Comparison of ENCODE assay signal across 1 cellular context in genomic region chr3:18424862-18425640, GRCh38.
TF ChIP-seq lines count a peak whose summit lies in the region.

Gene SATB1, minus strand, starts transcription at chr3:18425339. Its CDS starts 4,372 bp downstream, at chr3:18420967.

TF ChIP-seq in GM12878, 131 proteins besides CTCF, POLR2A, EP300 and RAD21 (continued from another document):
- TF ChIP-seq CUX1 (IDR thresholded peaks at IDR 0.05; ENCODE audit: insufficient replicate concordance, low read depth, low read length) (no peak), IKZF1 (conservative IDR thresholded peaks at IDR 0.05) (peak; percentile 54), CBX3 (IDR thresholded peaks at IDR 0.05; ENCODE audit: borderline replicate concordance, low read depth) (no peak), SMC3 (IDR thresholded peaks at IDR 0.05; ENCODE audit: borderline replicate concordance, low read length) (no peak), RAD51 (IDR thresholded peaks at IDR 0.05) (no peak), ZNF207 (IDR thresholded peaks at IDR 0.05; ENCODE audit: borderline replicate concordance) (no peak), FOS (IDR thresholded peaks at IDR 0.05; ENCODE audit: borderline replicate concordance, extremely low read depth, insufficient read length) (no peak), ZNF622 (IDR thresholded peaks at IDR 0.05) (no peak), MTA2 (IDR thresholded peaks at IDR 0.05; ENCODE audit: low read depth) (no peak), IKZF2 (IDR thresholded peaks at IDR 0.05) (no peak), BCL11A (IDR thresholded peaks at IDR 0.05; ENCODE audit: low read depth, low read length) (no peak), TAF1 (IDR thresholded peaks at IDR 0.05; ENCODE audit: borderline replicate concordance, low read depth, low read length) (no peak), BHLHE40 (IDR thresholded peaks at IDR 0.05; ENCODE audit: borderline replicate concordance in 1 of 2, low read depth in 2 of 2, low read length in 1 of 2) (0 out of 4 replicates have a peak, but pooled peaks of 1 of the 2 experiments have one; percentile 24), HDAC6 (IDR thresholded peaks at IDR 0.05; ENCODE audit: unreplicated experiment) (no peak), HCFC1 (IDR thresholded peaks at IDR 0.05; ENCODE audit: low read length) (no peak), MXI1 (IDR thresholded peaks at IDR 0.05; ENCODE audit: low read depth, low read length) (no peak), RUNX3 (IDR thresholded peaks at IDR 0.05; ENCODE audit: low read length) (no peak), MYB (IDR thresholded peaks at IDR 0.05; ENCODE audit: borderline replicate concordance, low read depth, low read length) (no peak)
- TF ChIP-seq, protein P1, sequence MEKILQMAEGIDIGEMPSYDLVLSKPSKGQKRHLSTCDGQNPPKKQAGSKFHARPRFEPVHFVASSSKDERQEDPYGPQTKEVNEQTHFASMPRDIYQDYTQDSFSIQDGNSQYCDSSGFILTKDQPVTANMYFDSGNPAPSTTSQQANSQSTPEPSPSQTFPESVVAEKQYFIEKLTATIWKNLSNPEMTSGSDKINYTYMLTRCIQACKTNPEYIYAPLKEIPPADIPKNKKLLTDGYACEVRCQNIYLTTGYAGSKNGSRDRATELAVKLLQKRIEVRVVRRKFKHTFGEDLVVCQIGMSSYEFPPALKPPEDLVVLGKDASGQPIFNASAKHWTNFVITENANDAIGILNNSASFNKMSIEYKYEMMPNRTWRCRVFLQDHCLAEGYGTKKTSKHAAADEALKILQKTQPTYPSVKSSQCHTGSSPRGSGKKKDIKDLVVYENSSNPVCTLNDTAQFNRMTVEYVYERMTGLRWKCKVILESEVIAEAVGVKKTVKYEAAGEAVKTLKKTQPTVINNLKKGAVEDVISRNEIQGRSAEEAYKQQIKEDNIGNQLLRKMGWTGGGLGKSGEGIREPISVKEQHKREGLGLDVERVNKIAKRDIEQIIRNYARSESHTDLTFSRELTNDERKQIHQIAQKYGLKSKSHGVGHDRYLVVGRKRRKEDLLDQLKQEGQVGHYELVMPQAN (conservative IDR thresholded peaks at IDR 0.05): no peak
- TF ChIP-seq, protein P2, sequence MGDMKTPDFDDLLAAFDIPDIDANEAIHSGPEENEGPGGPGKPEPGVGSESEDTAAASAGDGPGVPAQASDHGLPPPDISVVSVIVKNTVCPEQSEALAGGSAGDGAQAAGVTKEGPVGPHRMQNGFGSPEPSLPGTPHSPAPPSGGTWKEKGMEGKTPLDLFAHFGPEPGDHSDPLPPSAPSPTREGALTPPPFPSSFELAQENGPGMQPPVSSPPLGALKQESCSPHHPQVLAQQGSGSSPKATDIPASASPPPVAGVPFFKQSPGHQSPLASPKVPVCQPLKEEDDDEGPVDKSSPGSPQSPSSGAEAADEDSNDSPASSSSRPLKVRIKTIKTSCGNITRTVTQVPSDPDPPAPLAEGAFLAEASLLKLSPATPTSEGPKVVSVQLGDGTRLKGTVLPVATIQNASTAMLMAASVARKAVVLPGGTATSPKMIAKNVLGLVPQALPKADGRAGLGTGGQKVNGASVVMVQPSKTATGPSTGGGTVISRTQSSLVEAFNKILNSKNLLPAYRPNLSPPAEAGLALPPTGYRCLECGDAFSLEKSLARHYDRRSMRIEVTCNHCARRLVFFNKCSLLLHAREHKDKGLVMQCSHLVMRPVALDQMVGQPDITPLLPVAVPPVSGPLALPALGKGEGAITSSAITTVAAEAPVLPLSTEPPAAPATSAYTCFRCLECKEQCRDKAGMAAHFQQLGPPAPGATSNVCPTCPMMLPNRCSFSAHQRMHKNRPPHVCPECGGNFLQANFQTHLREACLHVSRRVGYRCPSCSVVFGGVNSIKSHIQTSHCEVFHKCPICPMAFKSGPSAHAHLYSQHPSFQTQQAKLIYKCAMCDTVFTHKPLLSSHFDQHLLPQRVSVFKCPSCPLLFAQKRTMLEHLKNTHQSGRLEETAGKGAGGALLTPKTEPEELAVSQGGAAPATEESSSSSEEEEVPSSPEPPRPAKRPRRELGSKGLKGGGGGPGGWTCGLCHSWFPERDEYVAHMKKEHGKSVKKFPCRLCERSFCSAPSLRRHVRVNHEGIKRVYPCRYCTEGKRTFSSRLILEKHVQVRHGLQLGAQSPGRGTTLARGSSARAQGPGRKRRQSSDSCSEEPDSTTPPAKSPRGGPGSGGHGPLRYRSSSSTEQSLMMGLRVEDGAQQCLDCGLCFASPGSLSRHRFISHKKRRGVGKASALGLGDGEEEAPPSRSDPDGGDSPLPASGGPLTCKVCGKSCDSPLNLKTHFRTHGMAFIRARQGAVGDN (IDR thresholded peaks at IDR 0.05): no peak
TF ChIP-seq in GM12878: peak in this region for 6.
